In genomic region chr4:13905543-13905942, GRCh38 we compare ENCODE assay signal across 16 cellular contexts.
DNase-seq lines count a peak whose midpoint lies in the region; ATAC-seq and TF ChIP-seq lines count a peak whose summit lies in the region.
"Had no signal": no experiment of that assay in that cellular context is flagged by ENCODE, and none has a peak within 500 bp of the region (broad histone marks: within the 10 kb centered on the region; RNA-seq: fewer than 3 reads in every experiment).

No MANE protein-coding gene starts in this region.

- intact Hi-C loops in esophagus muscularis mucosa (cut with DNase I) (no loop called here), right lobe of liver (cut with DNase I) (no loop called here), upper lobe of right lung (cut with DNase I) (no loop called here)

- ATAC-seq in SK-N-SH treated with all-trans-retinoic acid at 6 μM for 48 hours (peak; percentile 17; the same call in 2 of the 3 replicates), right lobe of liver (no peak), upper lobe of right lung (no peak)
- ATAC-seq: activated T-cell treated with anti-CD3 and anti-CD28 coated beads, Interleukin-2, amount 50 U/mL, for 4 hours; left lobe of liver; psoas muscle had no signal

- TF ChIP-seq EP300 in esophagus muscularis mucosa (IDR thresholded peaks at IDR 0.05), result no peak

- WGBS in esophagus muscularis mucosa, result 77% methylated on average over 5 of the region's 5 CpGs
- 89% methylated on average over 5 of the region's 5 CpGs for WGBS in right lobe of liver (ENCODE audit: insufficient coverage, low coverage, low lambda C conversion rate, missing lambda C conversion rate)

- no peaks in the 10 kb centered on the region for H3K27me3 ChIP-seq in esophagus muscularis mucosa
- no peaks in the 10 kb centered on the region for H3K27me3 ChIP-seq in right lobe of liver
- H3K27me3 ChIP-seq in upper lobe of right lung, result no peaks in the 10 kb centered on the region
- H3K27me3 ChIP-seq: SJSA1 had no signal

- TF ChIP-seq CTCF in esophagus muscularis mucosa (IDR thresholded peaks at IDR 0.05), result no peak
- no peak for TF ChIP-seq CTCF in retinal pigment epithelial cell (conservative IDR thresholded peaks at IDR 0.05; ENCODE audit: low read depth, low read length)
- TF ChIP-seq CTCF in right lobe of liver (IDR thresholded peaks at IDR 0.05), result no peak
- no peak for TF ChIP-seq CTCF in upper lobe of right lung (IDR thresholded peaks at IDR 0.05)

- H3K27ac ChIP-seq in esophagus muscularis mucosa (replicated peaks in 1 of 4), result no peak overlapping the region
- H3K27ac ChIP-seq in right lobe of liver, result no peak overlapping the region
- no peak overlapping the region for H3K27ac ChIP-seq in upper lobe of right lung
- H3K27ac ChIP-seq: psoas muscle, SJSA1 had no signal

- H3K4me1 ChIP-seq in esophagus muscularis mucosa (no peaks in the 10 kb centered on the region), right lobe of liver (no peaks in the 10 kb centered on the region), upper lobe of right lung (no peaks in the 10 kb centered on the region)
- H3K4me1 ChIP-seq: psoas muscle had no signal

- H3K9me3 ChIP-seq in esophagus muscularis mucosa (no peaks in the 10 kb centered on the region), right lobe of liver (no peaks in the 10 kb centered on the region), upper lobe of right lung (no peaks in the 10 kb centered on the region)
- H3K9me3 ChIP-seq: psoas muscle, SJSA1 had no signal

- H3K36me3 ChIP-seq in esophagus muscularis mucosa (no peaks in the 10 kb centered on the region), right lobe of liver (no peaks in the 10 kb centered on the region), upper lobe of right lung (no peaks in the 10 kb centered on the region)
- H3K36me3 ChIP-seq: SJSA1 had no signal

- H3K4me3 ChIP-seq in esophagus muscularis mucosa (no peak overlapping the region), retinal pigment epithelial cell (ENCODE audit: low read length) (no peak overlapping the region), right lobe of liver (no peak overlapping the region), upper lobe of right lung (no peak overlapping the region)
- H3K4me3 ChIP-seq: psoas muscle, SJSA1 had no signal

- TF ChIP-seq POLR2A in esophagus muscularis mucosa (IDR thresholded peaks at IDR 0.05; ENCODE audit: low read depth) (no peak), right lobe of liver (IDR thresholded peaks at IDR 0.05) (no peak)

- DNase-seq in HCEC 1CT (peak; percentile 88), esophagus muscularis mucosa (ENCODE audit: extremely low spot score) (peak; percentile 17), retinal pigment epithelial cell (ENCODE audit: low read depth) (peak; percentile 55), right lobe of liver (no peak), upper lobe of right lung (no peak), NCI-H1417 (lab: John Stamatoyannopoulos, UW) (no peak)
- DNase-seq: activated naive CD4-positive, alpha-beta T cell treated with anti-CD3 and anti-CD28 coated beads, Interleukin-2, amount 10 ng/mL, durations not matched to agents 7 days and 5 days; activated T-cell treated with anti-CD3 and anti-CD28 coated beads, Interleukin-2, amount 50 U/mL, for 4 hours; NCI-H1436; NCI-H2171; NCI-H526 treated with DMSO at 0.1 percent for 48 hours; psoas muscle; stimulated activated CD4-positive, alpha-beta T cell treated with anti-CD3 and anti-CD28 coated beads, Interleukin-12 subunit alpha, Interleukin-12 subunit beta, amount 100 ng/mL, for 4 hours had no signal

TF ChIP-seq in SK-N-SH treated with all-trans-retinoic acid at 6 μM for 48 hours, 23 proteins besides CTCF, POLR2A, EP300 and RAD21:
- peak; percentile 49; the same call in 1 of the 2 replicates for TF ChIP-seq TOX (CRISPR knock-in tag; IDR thresholded peaks at IDR 0.05; ENCODE audit: borderline replicate concordance)
- no peak for TF ChIP-seq ESRRG (CRISPR knock-in tag; IDR thresholded peaks at IDR 0.05)
- TF ChIP-seq POU6F1 (CRISPR knock-in tag; IDR thresholded peaks at IDR 0.05; ENCODE audit: borderline replicate concordance, low read depth), result no peak
- no peak for TF ChIP-seq BACH2 (CRISPR knock-in tag; IDR thresholded peaks at IDR 0.05; ENCODE audit: borderline replicate concordance)

Comparison
In these comparisons a context has a peak if more than half of its experiments do, and no peak if none do; other contexts are left out.
1. DNase-seq: peak in HCEC 1CT (single experiment), esophagus muscularis mucosa (single experiment) and retinal pigment epithelial cell (single experiment); none in right lobe of liver (0 of 3), upper lobe of right lung (single experiment) and NCI-H1417 (0 of 3).